8 cellular contexts compared by ENCODE assay signal in the genomic region with DNA sequence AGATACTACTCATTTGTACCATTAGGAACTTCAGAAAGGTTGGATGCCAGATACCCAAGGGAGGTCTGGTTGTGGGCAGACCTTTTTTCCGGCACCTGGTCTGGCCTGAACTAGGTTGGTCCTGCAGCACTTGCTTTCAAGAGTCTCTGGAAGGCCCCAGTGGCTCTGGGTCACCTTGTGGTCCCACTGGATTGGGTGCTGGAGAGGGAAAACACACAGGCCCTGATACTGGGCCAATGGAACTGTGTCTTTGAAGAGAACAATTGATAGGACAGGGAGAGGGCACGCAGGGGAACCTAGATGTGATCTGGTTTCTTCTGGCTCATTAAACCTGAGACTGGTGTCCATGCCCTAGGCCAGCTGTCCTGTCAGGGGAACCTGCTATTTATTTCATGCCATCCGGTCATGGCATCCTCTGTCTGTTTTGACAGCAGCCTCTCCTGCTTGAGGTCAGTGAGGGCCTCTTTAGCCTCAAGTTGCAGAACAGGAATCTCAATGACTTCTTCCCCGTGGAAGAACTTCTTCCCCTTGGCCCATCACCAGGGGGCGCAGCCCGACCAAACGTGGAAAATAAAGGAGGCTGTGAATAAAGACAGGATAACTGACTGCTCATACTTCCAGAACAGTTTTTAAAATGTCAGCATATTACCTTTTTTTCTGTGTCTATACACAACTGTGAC. TPM values are rescaled to one million over a fixed set of nuclear protein-coding genes. Genes with fewer than 3 reads are reported as not detected.
DNase-seq lines count a peak whose midpoint lies in the region; ATAC-seq and TF ChIP-seq lines count a peak whose summit lies in the region.

No MANE protein-coding gene starts in this region.

- CTCF ChIA-PET in GM10248 (lab: Yijun Ruan, JAX), result interaction anchor here (0.9 to 3.4 kb wide), 5 partner anchors 29 to 193 kb away, joined by 3 to 12 read pairs (median 3); no protein-coding TSS in a partner anchor

- H3K79me2 ChIP-seq in hepatocyte, result no peaks in the 10 kb centered on the region

- DNase-seq in GM10248 (ENCODE audit: extremely low spot score) (peak; percentile 59), NCI-H146 (lab: John Stamatoyannopoulos, UW) (peak; percentile 67), ascending aorta (ENCODE audit: low spot score in 2 of 2) (peak; percentile 12 to 75), hepatocyte (ENCODE audit: low spot score) (peak; percentile 86), spleen (peak; percentile 87)
- DNase-seq in T-helper 2 cell treated with Interferon-gamma antibody and Interleukin-4, amounts not matched to agents 5 μg/mL and 100 μg/mL, for 36 hours (ENCODE audit: low spot score), result peak; percentile 24

- H3K9me3 Mint-ChIP-seq in T-helper 2 cell treated with Interferon-gamma antibody and Interleukin-4, amounts not matched to agents 5 μg/mL and 100 μg/mL, for 36 hours, result no peaks in the 10 kb centered on the region

- H3K4me1 Mint-ChIP-seq in T-helper 2 cell treated with Interferon-gamma antibody and Interleukin-4, amounts not matched to agents 5 μg/mL and 100 μg/mL, for 36 hours (ENCODE audit: low read depth), result peaks cover 2% of the 10 kb centered on the region

- peak; percentile 82 for TF ChIP-seq CTCF in GM10248 (IDR thresholded peaks at IDR 0.05; ENCODE audit: control extremely low read depth, extremely low read depth, low read depth, missing control alignments)
- TF ChIP-seq CTCF in ascending aorta (IDR thresholded peaks at IDR 0.05), result peak; percentile 57 to 67 (median 67)
- peak; percentile 89 for TF ChIP-seq CTCF in hepatocyte (IDR thresholded peaks at IDR 0.05; ENCODE audit: poor library complexity)
- peak in 10 of 11 experiments; percentile 24 to 79 (median 70) for TF ChIP-seq CTCF in spleen (IDR thresholded peaks at IDR 0.05 in 8 of 11, conservative IDR thresholded peaks at IDR 0.05 in 3 of 11)

- H3K4me3 ChIP-seq in ascending aorta (no peak overlapping the region), hepatocyte (no peak overlapping the region), spleen (no peak overlapping the region)

- H3K27ac Mint-ChIP-seq in T-helper 2 cell treated with Interferon-gamma antibody and Interleukin-4, amounts not matched to agents 5 μg/mL and 100 μg/mL, for 36 hours, result no peak overlapping the region

- no peak overlapping the region for H3K4me2 ChIP-seq in hepatocyte

- no peaks in the 10 kb centered on the region for H3K27me3 Mint-ChIP-seq in T-helper 2 cell treated with Interferon-gamma antibody and Interleukin-4, amounts not matched to agents 5 μg/mL and 100 μg/mL, for 36 hours (ENCODE audit: low read depth)

- POLR2A ChIA-PET in GM10248 (lab: Yijun Ruan, JAX), result no interaction called here

- H3K36me3 ChIP-seq in ascending aorta (peaks cover 47 to 61% of the 10 kb centered on the region in 2 donors), hepatocyte (replicated peaks; ENCODE audit: insufficient read depth, low read depth) (no peaks in the 10 kb centered on the region), spleen (peaks cover 0 to 100% (median 84%) of the 10 kb centered on the region in 6 donors)

- H4K20me1 ChIP-seq in hepatocyte (ENCODE audit: insufficient read depth, poor library complexity, severe bottlenecking), result no peaks in the 10 kb centered on the region

- TF ChIP-seq POLR2A in spleen (IDR thresholded peaks at IDR 0.05), result no peak

- no peaks in the 10 kb centered on the region for H3K9me2 ChIP-seq in hepatocyte (replicated peaks; ENCODE audit: insufficient read depth)

- peaks cover 33% of the 10 kb centered on the region for H3K36me3 Mint-ChIP-seq in T-helper 2 cell treated with Interferon-gamma antibody and Interleukin-4, amounts not matched to agents 5 μg/mL and 100 μg/mL, for 36 hours (ENCODE audit: low read depth)

- H3K27me3 ChIP-seq in ascending aorta (no peaks in the 10 kb centered on the region), hepatocyte (no peaks in the 10 kb centered on the region), spleen (replicated peaks in 1 of 7) (no peaks in the 10 kb centered on the region)

- 34% methylated on average over 7 of the region's 7 CpGs for WGBS in hepatocyte (ENCODE audit: low lambda C conversion rate, missing lambda C conversion rate)
- WGBS in spleen, 5 donors, result 42 to 50% (median 46%) methylated on average over 7 of the region's 7 CpGs

- H3K4me3 Mint-ChIP-seq in T-helper 2 cell treated with Interferon-gamma antibody and Interleukin-4, amounts not matched to agents 5 μg/mL and 100 μg/mL, for 36 hours, result no peak overlapping the region

- no peaks in the 10 kb centered on the region for H3K4me1 ChIP-seq in ascending aorta
- no peaks in the 10 kb centered on the region for H3K4me1 ChIP-seq in hepatocyte (ENCODE audit: insufficient read depth)
- peaks cover 0 to 9% (median 0%) of the 10 kb centered on the region in 6 donors for H3K4me1 ChIP-seq in spleen

- ATAC-seq in HG02885 (IDR thresholded peaks at IDR 0.05; ENCODE audit: poor library complexity, unreplicated experiment), result no peak
- ATAC-seq in HG02840 (IDR thresholded peaks at IDR 0.05; ENCODE audit: low FRiP score, unreplicated experiment), result no peak

- no peak overlapping the region for H3K27ac ChIP-seq in ascending aorta
- H3K27ac ChIP-seq in hepatocyte, result no peak overlapping the region
- H3K27ac ChIP-seq in spleen, result no peak overlapping the region

- H3K9me3 ChIP-seq in ascending aorta (no peaks in the 10 kb centered on the region), hepatocyte (ENCODE audit: low read depth) (no peaks in the 10 kb centered on the region), spleen (no peaks in the 10 kb centered on the region)

- intact Hi-C loops in ascending aorta (cut with DNase I) (no loop called here), spleen (cut with DNase I; ENCODE audit: low total_unique reads) (loop anchor here (5.0 kb wide), 1 partner anchor 92 kb away; no protein-coding TSS in a partner anchor)

- H2AFZ ChIP-seq in hepatocyte, result no peak overlapping the region

RNA-seq across cellular contexts. Expression of gene TAF8, which starts 25.0 kb away (rescaled TPM):
- total RNA-seq in ascending aorta (26.0 TPM), hepatocyte (16.7 and 25.1 TPM in 2 replicates), spleen (10 to 100 TPM; 32.1 to 56.3 (median 38.8) TPM)
- polyA plus RNA-seq in hepatocyte (12.6 and 14.0 TPM in 2 replicates), spleen (10 to 100 TPM in 1 of 3 donors, 1 to 10 TPM in 2; 8.2 to 12.5 (median 8.8) TPM)

Comparison
In these comparisons a context has a peak if more than half of its experiments do, and no peak if none do; other contexts are left out.
1. DNase-seq: peak in every context shown above with its lines; median percentile 87 in spleen; 86 in hepatocyte; 67 in NCI-H146; 59 in GM10248; 44 in ascending aorta; 24 in T-helper 2 cell treated with Interferon-gamma antibody and Interleukin-4, amounts not matched to agents 5 μg/mL and 100 μg/mL, for 36 hours.